In genomic region chr20:63032861-63033634, GRCh38 we compare ENCODE assay signal across 10 cellular contexts. TPM values are rescaled to one million over a fixed set of nuclear protein-coding genes. Genes with fewer than 3 reads are reported as not detected.
DNase-seq lines count a peak whose midpoint lies in the region; ATAC-seq, FAIRE-seq and TF ChIP-seq lines count a peak whose summit lies in the region.
"Had no signal": no experiment of that assay in that cellular context is flagged by ENCODE, and none has a peak within 500 bp of the region (broad histone marks: within the 10 kb centered on the region; RNA-seq: fewer than 3 reads in every experiment).

No MANE protein-coding gene starts in this region.

- ATAC-seq in GM21423 (IDR thresholded peaks at IDR 0.05; ENCODE audit: unreplicated experiment) (peak; percentile 53), RWPE2 (ENCODE audit: low read depth) (no peak; the same call in 2 of the 3 replicates), lower lobe of right lung (no peak), GM19395 (IDR thresholded peaks at IDR 0.05; ENCODE audit: unreplicated experiment) (no peak)

- H3K4me1 Mint-ChIP-seq in MCF 10A (ENCODE audit: insufficient read depth, unreplicated experiment), result no peaks in the 10 kb centered on the region

- POLR2A ChIA-PET in MCF 10A (lab: Yijun Ruan, JAX), result no interaction called here

- H3K27me3 Mint-ChIP-seq in MCF 10A (ENCODE audit: insufficient read depth, unreplicated experiment), result peaks cover 55% of the 10 kb centered on the region

- no TSS peak for BruUV-seq in MCF 10A (replicated peaks; lab: Mats Ljungman, UMichigan)

- H3K36me3 Mint-ChIP-seq in MCF 10A (ENCODE audit: insufficient read depth, unreplicated experiment), result no peaks in the 10 kb centered on the region

- H3K36me3 ChIP-seq in RWPE2 (ENCODE audit: low read depth) (no peaks in the 10 kb centered on the region), lower lobe of right lung (no peaks in the 10 kb centered on the region), uterus (no peaks in the 10 kb centered on the region)

- DNase-seq in GM12891 (ENCODE audit: insufficient read length, low spot score) (no peak), RWPE2 (ENCODE audit: low spot score) (peak; percentile 79), lower lobe of right lung (peak; percentile 45), NCI-H1105 treated with DMSO at 0.1 percent for 48 hours (lab: John Stamatoyannopoulos, UW) (no peak), MCF 10A (ENCODE audit: unreplicated experiment) (no peak), uterus (no peak)
- DNase-seq: SHP77 treated with DMSO at 0.1 percent for 48 hours had no signal

- H3K4me1 ChIP-seq in RWPE2 (ENCODE audit: insufficient read depth, poor library complexity, severe bottlenecking) (no peaks in the 10 kb centered on the region), lower lobe of right lung (peaks cover 5% of the 10 kb centered on the region), uterus (no peaks in the 10 kb centered on the region)

- TF ChIP-seq CTCF in RWPE2 (IDR thresholded peaks at IDR 0.05; ENCODE audit: poor library complexity, severe bottlenecking), result no peak
- TF ChIP-seq CTCF in lower lobe of right lung (IDR thresholded peaks at IDR 0.05), result no peak
- TF ChIP-seq CTCF in MCF 10A (IDR thresholded peaks at IDR 0.05; ENCODE audit: unreplicated experiment), result no peak
- TF ChIP-seq CTCF in uterus (IDR thresholded peaks at IDR 0.05), result no peak

- H3K9me3 Mint-ChIP-seq in MCF 10A (ENCODE audit: unreplicated experiment), result no peaks in the 10 kb centered on the region

- H3K4me3 ChIP-seq in RWPE2 (ENCODE audit: severe bottlenecking) (no peak overlapping the region), lower lobe of right lung (no peak overlapping the region), uterus (no peak overlapping the region)

- CTCF ChIA-PET in MCF 10A (lab: Yijun Ruan, JAX), result interaction anchor here (0.9 to 1.2 kb wide), 2 partner anchors 23 to 278 kb away, joined by 3 read pairs; no protein-coding TSS in a partner anchor

- H3K27me3 ChIP-seq in RWPE2 (ENCODE audit: insufficient read depth, poor library complexity, severe bottlenecking), result peaks cover 83% of the 10 kb centered on the region
- peaks cover 79% of the 10 kb centered on the region for H3K27me3 ChIP-seq in lower lobe of right lung (ENCODE audit: low read depth)
- H3K27me3 ChIP-seq in uterus, result peaks cover 3 to 6% of the 10 kb centered on the region in 2 donors

- H3K27ac Mint-ChIP-seq in MCF 10A (ENCODE audit: low read depth, unreplicated experiment), result no peak overlapping the region

- peak; percentile 92 for FAIRE-seq in GM12891 (lab: Jason Lieb, UNC)

- intact Hi-C loops in lower lobe of right lung (cut with DNase I), result no loop called here
- intact Hi-C loops in MCF 10A (cut with micrococcal nuclease), result no loop called here
- intact Hi-C loops in uterus (cut with DNase I; ENCODE audit: low total_unique reads), result no loop called here

- H3K27ac ChIP-seq in RWPE2 (ENCODE audit: poor library complexity, severe bottlenecking), result no peak overlapping the region
- H3K27ac ChIP-seq in lower lobe of right lung, result no peak overlapping the region
- H3K27ac ChIP-seq in uterus, result no peak overlapping the region

- no peak for TF ChIP-seq POLR2A in GM12891 (IDR thresholded peaks at IDR 0.05; ENCODE audit: low read depth, low read length)
- no peak for TF ChIP-seq POLR2A in uterus (IDR thresholded peaks at IDR 0.05)

- H3K9me3 ChIP-seq in RWPE2 (ENCODE audit: severe bottlenecking), result no peaks in the 10 kb centered on the region
- no peaks in the 10 kb centered on the region for H3K9me3 ChIP-seq in lower lobe of right lung
- H3K9me3 ChIP-seq in uterus, result no peaks in the 10 kb centered on the region

- no peak overlapping the region for H3K4me3 Mint-ChIP-seq in MCF 10A (ENCODE audit: unreplicated experiment)

TF ChIP-seq in GM12891, 5 proteins besides CTCF, POLR2A, EP300 and RAD21:
- TF ChIP-seq SPI1 (IDR thresholded peaks at IDR 0.05; ENCODE audit: low read depth, low read length) (no peak), PAX5 (IDR thresholded peaks at IDR 0.05; ENCODE audit: insufficient read depth, low read length, severe bottlenecking) (no peak), POU2F2 (IDR thresholded peaks at IDR 0.05; ENCODE audit: low read depth, low read length) (peak; percentile 91; the same call in 1 of the 2 replicates), TAF1 (IDR thresholded peaks at IDR 0.05; ENCODE audit: low read depth, low read length) (no peak), POLR2AphosphoS5 (IDR thresholded peaks at IDR 0.05; ENCODE audit: low read depth, low read length) (peak; percentile 2; the same call in 1 of the 2 replicates)

RNA-seq across cellular contexts. Expression of gene BHLHE23, which starts 26.3 kb away (rescaled TPM):
- not detected for polyA plus RNA-seq in GM12891 (2012; ENCODE audit: low read depth, missing spikeins)
- not detected for total RNA-seq in lower lobe of right lung
- total RNA-seq in MCF 10A (2022), result not detected in 2 replicates
- total RNA-seq in uterus, result not detected
- total RNA-seq: mucosa of gallbladder had no signal

Comparison
In these comparisons a context has a peak if more than half of its experiments do, and no peak if none do; other contexts are left out.
1. DNase-seq: peak in RWPE2 (single experiment) and lower lobe of right lung (single experiment); none in GM12891 (single experiment), NCI-H1105 treated with DMSO at 0.1 percent for 48 hours (single experiment), MCF 10A (single experiment) and uterus (0 of 2).